In genomic region chr12:49511410-49511809, GRCh38 we compare ENCODE assay signal across 1 cellular context.
TF ChIP-seq lines count a peak whose summit lies in the region.

No MANE protein-coding gene starts in this region.

TF ChIP-seq in HEK293, 187 proteins besides CTCF, POLR2A, EP300 and RAD21 (continued from another document):
- TF ChIP-seq, protein P1, sequence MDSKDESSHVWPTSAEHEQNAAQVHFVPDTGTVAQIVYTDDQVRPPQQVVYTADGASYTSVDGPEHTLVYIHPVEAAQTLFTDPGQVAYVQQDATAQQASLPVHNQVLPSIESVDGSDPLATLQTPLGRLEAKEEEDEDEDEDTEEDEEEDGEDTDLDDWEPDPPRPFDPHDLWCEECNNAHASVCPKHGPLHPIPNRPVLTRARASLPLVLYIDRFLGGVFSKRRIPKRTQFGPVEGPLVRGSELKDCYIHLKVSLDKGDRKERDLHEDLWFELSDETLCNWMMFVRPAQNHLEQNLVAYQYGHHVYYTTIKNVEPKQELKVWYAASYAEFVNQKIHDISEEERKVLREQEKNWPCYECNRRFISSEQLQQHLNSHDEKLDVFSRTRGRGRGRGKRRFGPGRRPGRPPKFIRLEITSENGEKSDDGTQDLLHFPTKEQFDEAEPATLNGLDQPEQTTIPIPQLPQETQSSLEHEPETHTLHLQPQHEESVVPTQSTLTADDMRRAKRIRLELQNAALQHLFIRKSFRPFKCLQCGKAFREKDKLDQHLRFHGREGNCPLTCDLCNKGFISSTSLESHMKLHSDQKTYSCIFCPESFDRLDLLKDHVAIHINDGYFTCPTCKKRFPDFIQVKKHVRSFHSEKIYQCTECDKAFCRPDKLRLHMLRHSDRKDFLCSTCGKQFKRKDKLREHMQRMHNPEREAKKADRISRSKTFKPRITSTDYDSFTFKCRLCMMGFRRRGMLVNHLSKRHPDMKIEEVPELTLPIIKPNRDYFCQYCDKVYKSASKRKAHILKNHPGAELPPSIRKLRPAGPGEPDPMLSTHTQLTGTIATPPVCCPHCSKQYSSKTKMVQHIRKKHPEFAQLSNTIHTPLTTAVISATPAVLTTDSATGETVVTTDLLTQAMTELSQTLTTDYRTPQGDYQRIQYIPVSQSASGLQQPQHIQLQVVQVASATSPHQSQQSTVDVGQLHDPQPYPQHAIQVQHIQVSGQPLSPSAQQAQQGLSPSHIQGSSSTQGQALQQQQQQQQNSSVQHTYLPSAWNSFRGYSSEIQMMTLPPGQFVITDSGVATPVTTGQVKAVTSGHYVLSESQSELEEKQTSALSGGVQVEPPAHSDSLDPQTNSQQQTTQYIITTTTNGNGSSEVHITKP (tag by site-specific recombination; IDR thresholded peaks at IDR 0.05): no peak
- no peak for TF ChIP-seq ZNF677 (tag by site-specific recombination; IDR thresholded peaks at IDR 0.05)
- no peak for TF ChIP-seq GLI2 (tag by site-specific recombination; IDR thresholded peaks at IDR 0.05; ENCODE audit: borderline replicate concordance, low read depth)
- no peak for TF ChIP-seq ZNF19 (tag by site-specific recombination; IDR thresholded peaks at IDR 0.05; ENCODE audit: low read depth)
- peak; percentile 23; the same call in 1 of the 2 replicates for TF ChIP-seq ZBTB6 (tag by site-specific recombination; IDR thresholded peaks at IDR 0.05)
- no peak for TF ChIP-seq ZNF169 (tag by site-specific recombination; IDR thresholded peaks at IDR 0.05)
- TF ChIP-seq ZNF341 (tag by site-specific recombination; IDR thresholded peaks at IDR 0.05; ENCODE audit: low read depth): no peak
- TF ChIP-seq MZF1 (tag by site-specific recombination; IDR thresholded peaks at IDR 0.05; ENCODE audit: borderline replicate concordance): no peak
TF ChIP-seq in HEK293: peak in this region for 2.
